16 cellular contexts compared by ENCODE assay signal in genomic region chrX:95703696-95704095, GRCh38.
"Had no signal": no experiment of that assay in that cellular context is flagged by ENCODE, and none has a peak within 500 bp of the region (broad histone marks: within the 10 kb centered on the region; RNA-seq: fewer than 3 reads in every experiment).

No MANE protein-coding gene starts in this region.

- H3K36me3 Mint-ChIP-seq: activated CD8-positive, alpha-beta memory T cell treated with anti-CD3 and anti-CD28 coated beads, Interleukin-2, amount 10 ng/mL, durations not matched to agents 7 days and 5 days; activated naive CD4-positive, alpha-beta T cell treated with anti-CD3 and anti-CD28 coated beads, Interleukin-2, amount 50 U/mL, for 72 hours; type B pancreatic cell had no signal

- DNase-seq: activated CD4-positive, alpha-beta T cell treated with anti-CD3 and anti-CD28 coated beads, Interleukin-2, amount 50 U/mL, for 48 hours; activated CD8-positive, alpha-beta memory T cell treated with anti-CD3 and anti-CD28 coated beads, Interleukin-2, amount 10 ng/mL, durations not matched to agents 7 days and 5 days; activated effector memory CD4-positive, alpha-beta T cell treated with anti-CD3 and anti-CD28 coated beads, Interleukin-2, amount 50 U/mL, for 16 hours; activated T-cell treated with anti-CD3 and anti-CD28 coated beads, Interleukin-2, amount 50 U/mL, for 24 hours; amygdala; brain microvascular endothelial cell; cerebellar nuclear complex; dermis blood vessel endothelial cell; gastrocnemius medialis; sigmoid colon; stimulated activated CD4-positive, alpha-beta T cell treated with anti-CD3 and anti-CD28 coated beads, Interleukin-2, amount 100 ng/mL, for 48 hours; stimulated activated naive CD4-positive, alpha-beta T cell treated with Interleukin-2 at 50 U/mL for 16 hours had no signal

- H3K4me3 Mint-ChIP-seq: activated CD8-positive, alpha-beta memory T cell treated with anti-CD3 and anti-CD28 coated beads, Interleukin-2, amount 10 ng/mL, durations not matched to agents 7 days and 5 days; activated T-cell treated with anti-CD3 and anti-CD28 coated beads, Interleukin-2, amount 50 U/mL, for 24 hours; type B pancreatic cell had no signal

- ATAC-seq: activated CD4-positive, CD25-positive, alpha-beta regulatory T cell treated with anti-CD3 and anti-CD28 coated beads, Interleukin-2, amount 50 U/mL, for 24 hours; activated CD8-positive, alpha-beta memory T cell treated with anti-CD3 and anti-CD28 coated beads, Interleukin-2, amount 10 ng/mL, durations not matched to agents 7 days and 5 days; activated naive CD4-positive, alpha-beta T cell treated with anti-CD3 and anti-CD28 coated beads, Interleukin-2, amount 50 U/mL, for 72 hours; gastrocnemius medialis had no signal

- H3K27ac Mint-ChIP-seq: activated CD8-positive, alpha-beta memory T cell treated with anti-CD3 and anti-CD28 coated beads, Interleukin-2, amount 10 ng/mL, durations not matched to agents 7 days and 5 days; activated naive CD4-positive, alpha-beta T cell treated with anti-CD3 and anti-CD28 coated beads, Interleukin-2, amount 50 U/mL, for 72 hours; activated T-cell treated with anti-CD3 and anti-CD28 coated beads, Interleukin-2, amount 50 U/mL, for 24 hours; type B pancreatic cell had no signal

- H3K4me1 Mint-ChIP-seq: activated CD8-positive, alpha-beta memory T cell treated with anti-CD3 and anti-CD28 coated beads, Interleukin-2, amount 10 ng/mL, durations not matched to agents 7 days and 5 days had no signal

- H3K27me3 Mint-ChIP-seq: activated CD8-positive, alpha-beta memory T cell treated with anti-CD3 and anti-CD28 coated beads, Interleukin-2, amount 10 ng/mL, durations not matched to agents 7 days and 5 days; type B pancreatic cell had no signal

- H3K9me3 ChIP-seq: sigmoid colon, suprapubic skin had no signal

- H3K4me3 ChIP-seq: gastrocnemius medialis, sigmoid colon, suprapubic skin had no signal

- H3K9me3 Mint-ChIP-seq: activated T-cell treated with anti-CD3 and anti-CD28 coated beads, Interleukin-2, amount 50 U/mL, for 24 hours had no signal

- H3K36me3 ChIP-seq: brain microvascular endothelial cell, gastrocnemius medialis, sigmoid colon, suprapubic skin had no signal

- H3K4me1 ChIP-seq: gastrocnemius medialis, sigmoid colon, suprapubic skin had no signal

- H3K27ac ChIP-seq: brain microvascular endothelial cell, gastrocnemius medialis, sigmoid colon, suprapubic skin had no signal

- H3K27me3 ChIP-seq: brain microvascular endothelial cell, sigmoid colon, suprapubic skin had no signal
